In the genomic region with DNA sequence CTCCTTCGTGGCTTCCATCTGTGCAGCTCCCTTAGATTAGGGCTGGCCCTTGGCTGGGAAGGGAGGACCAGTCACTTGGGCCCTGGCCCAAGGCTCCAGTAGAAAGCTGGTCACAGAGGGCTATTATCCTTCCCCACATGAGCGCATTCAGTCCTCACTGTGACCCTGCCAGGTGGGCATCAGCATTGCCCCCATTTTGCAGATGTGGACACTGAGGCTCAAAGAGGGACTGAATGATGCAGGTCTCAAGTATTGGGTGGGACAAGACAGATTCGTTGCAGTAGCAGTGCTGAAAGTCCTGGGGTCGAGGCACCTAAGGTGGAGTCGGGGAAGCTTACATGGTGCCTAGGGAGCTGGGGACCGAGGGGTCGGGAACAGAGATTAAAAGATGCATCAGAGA, we compare ENCODE assay signal across 1 cellular context.
TF ChIP-seq lines count a peak whose summit lies in the region.

No MANE protein-coding gene starts in this region.

TF ChIP-seq in K562, 482 proteins besides CTCF, POLR2A, EP300 and RAD21 (continued from another document):
- TF ChIP-seq, protein P1, sequence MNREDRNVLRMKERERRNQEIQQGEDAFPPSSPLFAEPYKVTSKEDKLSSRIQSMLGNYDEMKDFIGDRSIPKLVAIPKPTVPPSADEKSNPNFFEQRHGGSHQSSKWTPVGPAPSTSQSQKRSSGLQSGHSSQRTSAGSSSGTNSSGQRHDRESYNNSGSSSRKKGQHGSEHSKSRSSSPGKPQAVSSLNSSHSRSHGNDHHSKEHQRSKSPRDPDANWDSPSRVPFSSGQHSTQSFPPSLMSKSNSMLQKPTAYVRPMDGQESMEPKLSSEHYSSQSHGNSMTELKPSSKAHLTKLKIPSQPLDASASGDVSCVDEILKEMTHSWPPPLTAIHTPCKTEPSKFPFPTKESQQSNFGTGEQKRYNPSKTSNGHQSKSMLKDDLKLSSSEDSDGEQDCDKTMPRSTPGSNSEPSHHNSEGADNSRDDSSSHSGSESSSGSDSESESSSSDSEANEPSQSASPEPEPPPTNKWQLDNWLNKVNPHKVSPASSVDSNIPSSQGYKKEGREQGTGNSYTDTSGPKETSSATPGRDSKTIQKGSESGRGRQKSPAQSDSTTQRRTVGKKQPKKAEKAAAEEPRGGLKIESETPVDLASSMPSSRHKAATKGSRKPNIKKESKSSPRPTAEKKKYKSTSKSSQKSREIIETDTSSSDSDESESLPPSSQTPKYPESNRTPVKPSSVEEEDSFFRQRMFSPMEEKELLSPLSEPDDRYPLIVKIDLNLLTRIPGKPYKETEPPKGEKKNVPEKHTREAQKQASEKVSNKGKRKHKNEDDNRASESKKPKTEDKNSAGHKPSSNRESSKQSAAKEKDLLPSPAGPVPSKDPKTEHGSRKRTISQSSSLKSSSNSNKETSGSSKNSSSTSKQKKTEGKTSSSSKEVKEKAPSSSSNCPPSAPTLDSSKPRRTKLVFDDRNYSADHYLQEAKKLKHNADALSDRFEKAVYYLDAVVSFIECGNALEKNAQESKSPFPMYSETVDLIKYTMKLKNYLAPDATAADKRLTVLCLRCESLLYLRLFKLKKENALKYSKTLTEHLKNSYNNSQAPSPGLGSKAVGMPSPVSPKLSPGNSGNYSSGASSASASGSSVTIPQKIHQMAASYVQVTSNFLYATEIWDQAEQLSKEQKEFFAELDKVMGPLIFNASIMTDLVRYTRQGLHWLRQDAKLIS (CRISPR knock-in tag; IDR thresholded peaks at IDR 0.05) = no peak
